ENCODE assay signal across 12 cellular contexts in genomic region chr4:108043536-108043935, GRCh38. TPM values are rescaled to one million over a fixed set of nuclear protein-coding genes. Genes with fewer than 3 reads are reported as not detected.
DNase-seq lines count a peak whose midpoint lies in the region; ATAC-seq and TF ChIP-seq lines count a peak whose summit lies in the region.
"Had no signal": no experiment of that assay in that cellular context is flagged by ENCODE, and none has a peak within 500 bp of the region (broad histone marks: within the 10 kb centered on the region; RNA-seq: fewer than 3 reads in every experiment).

No MANE protein-coding gene starts in this region.

- H2AK5ac ChIP-seq in mesendoderm (ENCODE audit: low read length): no peak overlapping the region

- no peak overlapping the region for H3K18ac ChIP-seq in mesendoderm (ENCODE audit: low read length)

- H3K27me3 ChIP-seq in SK-N-SH (ENCODE audit: insufficient read depth) (no peaks in the 10 kb centered on the region), mesendoderm (ENCODE audit: insufficient read depth, low read length, poor library complexity) (no peaks in the 10 kb centered on the region), WERI-Rb-1 (ENCODE audit: insufficient read depth, low read depth, severe bottlenecking) (no peaks in the 10 kb centered on the region)
- H3K27me3 ChIP-seq: hepatocyte had no signal

- no peak overlapping the region for H4K8ac ChIP-seq in mesendoderm (ENCODE audit: low read depth, low read length)

- no peaks in the 10 kb centered on the region for H3K79me2 ChIP-seq in SK-N-SH (ENCODE audit: insufficient read depth)
- no peaks in the 10 kb centered on the region for H3K79me2 ChIP-seq in mesendoderm (ENCODE audit: control insufficient read depth, insufficient read depth, low read length)
- H3K79me2 ChIP-seq: hepatocyte had no signal

- 33% methylated on average over 3 of the region's 5 CpGs for WGBS in SK-N-SH (ENCODE audit: low lambda C conversion rate)
- no CpG with 5 or more reads among the region's 5 CpGs for WGBS in mesendoderm (ENCODE audit: extremely low coverage, insufficient coverage, low lambda C conversion rate)

- H2BK15ac ChIP-seq in mesendoderm (replicated peaks; ENCODE audit: low read depth): no peak overlapping the region

- H3K4ac ChIP-seq in mesendoderm (ENCODE audit: low read depth, low read length): no peak overlapping the region

- H3K27ac ChIP-seq in KOPT-K1 (ENCODE audit: low read depth, low read length, poor library complexity, severe bottlenecking) (peak overlapping the region; percentile 61), SK-N-SH (ENCODE audit: low read depth in 2 of 2, low read length in 1 of 2) (no peak overlapping the region), mesendoderm (ENCODE audit: low read depth, low read length) (no peak overlapping the region), WERI-Rb-1 (no peak overlapping the region)
- H3K27ac ChIP-seq: hepatocyte had no signal

- H3K79me1 ChIP-seq in mesendoderm (ENCODE audit: low read length): no peaks in the 10 kb centered on the region

- no peak overlapping the region for H3K23ac ChIP-seq in mesendoderm (ENCODE audit: low read length)

- TF ChIP-seq EP300 in SK-N-SH (IDR thresholded peaks at IDR 0.05; ENCODE audit: borderline replicate concordance in 1 of 2, low read depth in 1 of 2, low read length in 1 of 2): no peak

- H2BK5ac ChIP-seq in mesendoderm (ENCODE audit: low read length): no peak overlapping the region

- H3F3A ChIP-seq in SK-N-SH (replicated peaks; ENCODE audit: insufficient read depth): no peaks in the 10 kb centered on the region

- H2BK120ac ChIP-seq in mesendoderm (ENCODE audit: low read depth, low read length): no peak overlapping the region

- no peak for ATAC-seq in GM21381 (IDR thresholded peaks at IDR 0.05; ENCODE audit: unreplicated experiment)

- POLR2A ChIA-PET in SK-N-SH (lab: Yijun Ruan, JAX): no interaction called here

- no peak overlapping the region for H3K56ac ChIP-seq in mesendoderm (ENCODE audit: low read length)

- H3K4me1 ChIP-seq in SK-N-SH (ENCODE audit: control insufficient read depth in 1 of 2, insufficient read depth in 2 of 2, low read depth in 1 of 2, low read length in 1 of 2): peaks cover 0 to 6% of the 10 kb centered on the region in 2 experiments; a peak in 1 of 4 replicates
- H3K4me1 ChIP-seq in mesendoderm (ENCODE audit: control insufficient read depth, low read depth, low read length): no peaks in the 10 kb centered on the region

- H3K9ac ChIP-seq in SK-N-SH (no peak overlapping the region), mesendoderm (ENCODE audit: low read length) (no peak overlapping the region)

- no peaks in the 10 kb centered on the region for H4K20me1 ChIP-seq in SK-N-SH (ENCODE audit: insufficient read depth)

- no peak overlapping the region for H4K5ac ChIP-seq in mesendoderm (ENCODE audit: low read length)

- H3K36me3 ChIP-seq in KOPT-K1 (ENCODE audit: insufficient read depth, low read length): peaks cover 40% of the 10 kb centered on the region
- no peaks in the 10 kb centered on the region for H3K36me3 ChIP-seq in SK-N-SH (replicated peaks in 1 of 2; ENCODE audit: control insufficient read depth in 1 of 2, insufficient read depth in 2 of 2, low read length in 1 of 2)
- no peaks in the 10 kb centered on the region for H3K36me3 ChIP-seq in mesendoderm (ENCODE audit: control insufficient read depth, insufficient read depth, low read length)
- H3K36me3 ChIP-seq in WERI-Rb-1: no peaks in the 10 kb centered on the region

- CTCF ChIA-PET in SK-N-SH (lab: Yijun Ruan, JAX): interaction anchor here (1.1 to 2.0 kb wide), 6 partner anchors 10 to 531 kb away, joined by 3 to 6 read pairs (median 5); no protein-coding TSS in a partner anchor

- TF ChIP-seq RAD21 in SK-N-SH (IDR thresholded peaks at IDR 0.05; ENCODE audit: low read length): no peak

- H3K9me2 ChIP-seq in SK-N-SH: no peaks in the 10 kb centered on the region

- H3K4me3 ChIP-seq in SK-N-SH (ENCODE audit: low read depth in 2 of 2, low read length in 1 of 2) (no peak overlapping the region), mesendoderm (ENCODE audit: low read length) (no peak overlapping the region), WERI-Rb-1 (ENCODE audit: low read depth, low read length) (no peak overlapping the region)
- H3K4me3 ChIP-seq: hepatocyte had no signal

- DNase-seq in DMS79 (lab: John Stamatoyannopoulos, UW): peak; percentile 57
- peak; percentile 32 for DNase-seq in SK-N-SH
- DNase-seq in mesendoderm: peak; percentile 18
- no peak for DNase-seq in WERI-Rb-1
- DNase-seq in GM19238 (ENCODE audit: insufficient read length, low spot score): no peak
- DNase-seq: activated CD4-positive, alpha-beta T cell treated with anti-CD3 and anti-CD28 coated beads, Interleukin-2, amount 50 U/mL, for 4 hours; DMS 273 treated with DMSO at 0.1 percent for 48 hours; mesenchymal stem cell; substantia nigra had no signal

- no peak overlapping the region for H2AFZ ChIP-seq in SK-N-SH (ENCODE audit: low read depth)
- H2AFZ ChIP-seq: hepatocyte had no signal

- no peak overlapping the region for H3K4me2 ChIP-seq in SK-N-SH
- no peak overlapping the region for H3K4me2 ChIP-seq in mesendoderm (ENCODE audit: low read length)
- H3K4me2 ChIP-seq: hepatocyte had no signal

- H3K9me3 ChIP-seq in KOPT-K1 (ENCODE audit: insufficient read depth, low read length, poor library complexity, severe bottlenecking): no peaks in the 10 kb centered on the region
- no peaks in the 10 kb centered on the region for H3K9me3 ChIP-seq in SK-N-SH
- no peaks in the 10 kb centered on the region for H3K9me3 ChIP-seq in WERI-Rb-1 (ENCODE audit: severe bottlenecking)

- TF ChIP-seq CTCF in SK-N-SH (IDR thresholded peaks at IDR 0.05) (no peak), WERI-Rb-1 (IDR thresholded peaks at IDR 0.05; ENCODE audit: low read depth, low read length) (no peak)

TF ChIP-seq in SK-N-SH, 30 proteins besides CTCF, POLR2A, EP300 and RAD21:
- TF ChIP-seq CHD2 (IDR thresholded peaks at IDR 0.05; ENCODE audit: low read length, partially characterized antibody) (peak; percentile 26), RCOR1 (IDR thresholded peaks at IDR 0.05; ENCODE audit: low read length) (peak; percentile 17; the same call in 1 of the 2 replicates), NFIC (IDR thresholded peaks at IDR 0.05; ENCODE audit: borderline replicate concordance) (no peak), GABPA (IDR thresholded peaks at IDR 0.05; ENCODE audit: low read depth) (no peak), GATA2 (CRISPR knock-in tag; IDR thresholded peaks at IDR 0.05) (no peak)

RNA-seq across cellular contexts. Expression of gene HADH, which starts 53.8 kb away (rescaled TPM):
- polyA plus RNA-seq in SK-N-SH (2012; rRNA removed): 19.4 and 20.3 TPM in 2 replicates
- 17.9 and 22.0 TPM in 2 replicates for polyA plus RNA-seq in SK-N-SH (2012; cell fraction: cytosol; rRNA removed)
- polyA plus RNA-seq in SK-N-SH (2012; cell fraction: nucleus; rRNA removed): 17.5 and 25.5 TPM in 2 replicates
- polyA plus RNA-seq in mesendoderm (2013, experiment 1 of 2): 37.3 TPM
- polyA plus RNA-seq in mesendoderm (2013, experiment 2 of 2): 36.6 TPM

Comparison
In these comparisons a context has a peak if more than half of its experiments do, and no peak if none do; other contexts are left out.
1. DNase-seq: peak in DMS79 (single experiment), SK-N-SH (single experiment) and mesendoderm (single experiment); none in WERI-Rb-1 (single experiment) and GM19238 (single experiment).